In the genomic region with DNA sequence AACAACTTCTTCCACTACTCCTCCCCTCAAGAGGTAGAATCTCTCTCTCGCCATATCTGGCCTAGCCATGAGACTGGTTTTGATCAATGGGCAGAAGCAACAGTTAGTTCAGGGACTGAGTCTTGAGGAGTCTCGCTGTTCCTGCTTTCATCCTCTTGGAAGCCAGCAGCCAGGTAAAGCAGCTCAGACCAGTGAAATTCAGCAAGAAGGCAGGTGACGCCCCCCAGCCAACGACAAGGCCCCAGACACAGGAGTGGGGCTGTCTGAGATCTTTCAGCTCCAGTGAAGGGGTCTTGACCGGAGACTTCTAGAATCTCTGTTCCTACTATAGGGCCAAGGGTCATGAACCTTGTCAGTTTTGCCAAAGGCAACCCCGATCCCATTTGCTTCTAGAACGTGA, we compare ENCODE assay signal across 17 cellular contexts.
"Had no signal": no experiment of that assay in that cellular context is flagged by ENCODE, and none has a peak within 500 bp of the region (broad histone marks: within the 10 kb centered on the region; RNA-seq: fewer than 3 reads in every experiment).

No MANE protein-coding gene starts in this region.

- H3K4me1 ChIP-seq: left lung had no signal

- H3K27me3 ChIP-seq: foreskin keratinocyte, left lung had no signal

- ATAC-seq: foreskin keratinocyte, gastroesophageal sphincter, heart left ventricle, left cardiac atrium, left lung, left ventricle myocardium superior, lower lobe of right lung, mucosa of descending colon had no signal

- H3K27ac Mint-ChIP-seq: dendritic cell treated with granulocyte-macrophage colony-stimulating factor and Interleukin-4, amounts not matched to agents 40 ng/mL and 50 ng/mL, for 4 days; mesothelial cell of epicardium; naive B cell had no signal

- H3K4me3 ChIP-seq: esophagus muscularis mucosa, gastroesophageal sphincter, heart left ventricle, left lung, lower lobe of right lung, mucosa of descending colon had no signal

- H3K36me3 ChIP-seq: esophagus muscularis mucosa, gastroesophageal sphincter, heart left ventricle, left lung, lower lobe of right lung had no signal

- H3K4me3 Mint-ChIP-seq: dendritic cell treated with granulocyte-macrophage colony-stimulating factor and Interleukin-4, amounts not matched to agents 40 ng/mL and 50 ng/mL, for 4 days; mesothelial cell of epicardium; naive B cell had no signal

- H3K36me3 Mint-ChIP-seq: naive B cell had no signal

- H3K4me1 Mint-ChIP-seq: mesothelial cell of epicardium had no signal

- H3K9me3 Mint-ChIP-seq: dendritic cell treated with granulocyte-macrophage colony-stimulating factor and Interleukin-4, amounts not matched to agents 40 ng/mL and 50 ng/mL, for 4 days; mesothelial cell of epicardium; naive B cell had no signal

- H3K27ac ChIP-seq: esophagus muscularis mucosa, foreskin keratinocyte, gastroesophageal sphincter, heart left ventricle, left lung, lower lobe of right lung had no signal

- DNase-seq: cortex of kidney; effector CD4-positive, alpha-beta T cell; effector memory CD4-positive, alpha-beta T cell; foreskin keratinocyte; heart left ventricle; hippocampal formation; left cardiac atrium; left lung; left ventricle myocardium superior; lower lobe of right lung; mesenchymal stem cell; mucosa of descending colon; naive B cell had no signal

- H3K9me3 ChIP-seq: esophagus muscularis mucosa, gastroesophageal sphincter, heart left ventricle, left lung, lower lobe of right lung, mucosa of descending colon had no signal
